In the genomic region with DNA sequence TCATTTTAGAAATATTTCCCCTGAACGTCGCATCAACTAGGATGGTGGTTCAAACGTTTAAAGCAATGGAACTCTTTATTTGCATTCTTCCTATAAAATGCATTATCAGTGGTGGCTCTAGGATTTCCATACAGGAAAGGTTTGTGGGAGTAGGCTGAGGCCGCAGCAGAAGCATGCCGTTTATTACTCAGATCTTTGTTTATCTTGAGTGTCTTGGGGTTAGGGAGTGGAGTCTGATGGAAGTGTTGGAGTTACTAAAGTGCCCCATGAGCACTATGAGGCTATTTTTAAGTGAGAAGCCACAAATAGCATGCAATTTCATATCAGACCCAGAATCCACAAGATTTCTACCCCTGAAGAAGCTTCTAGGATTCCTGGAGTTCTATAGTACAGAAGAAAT, we compare ENCODE assay signal across 11 cellular contexts. TPM values are rescaled to one million over a fixed set of nuclear protein-coding genes. Genes with fewer than 3 reads are reported as not detected.
A peak's percentile ranks its signal among the peaks of the same experiment; 100 is the strongest.
DNase-seq lines count a peak whose midpoint lies in the region; ATAC-seq, FAIRE-seq and TF ChIP-seq lines count a peak whose summit lies in the region.
"Had no signal": no experiment of that assay in that cellular context is flagged by ENCODE, and none has a peak within 500 bp of the region (broad histone marks: within the 10 kb centered on the region; RNA-seq: fewer than 3 reads in every experiment).

No MANE protein-coding gene starts in this region.

- H3K27ac ChIP-seq in endothelial cell of umbilical vein (ENCODE audit: insufficient read depth, low read depth, low read length): peak overlapping the region; percentile 40

- CTCF ChIA-PET in endothelial cell of umbilical vein (lab: Charles Lee): interaction anchor here (0.9 to 2.4 kb wide), 5 partner anchors 10 to 129 kb away, joined by 3 to 9 read pairs (median 3); a partner anchor contains a TSS
- CTCF ChIA-PET in activated CD4-positive, alpha-beta memory T cell treated with anti-CD3 and anti-CD28 coated beads for 36 hours (lab: Charles Lee): interaction anchor here (0.9 kb wide), 1 partner anchor 396 kb away, joined by 3 read pairs; no protein-coding TSS in a partner anchor

- H3K4me3 ChIP-seq in endothelial cell of umbilical vein (replicated peaks in 1 of 3; ENCODE audit: insufficient read depth in 1 of 3, low read depth in 1 of 3, low read length in 3 of 3) (no peak overlapping the region), neuron (ENCODE audit: low read length) (no peak overlapping the region)

- H3K4me1 ChIP-seq in endothelial cell of umbilical vein (ENCODE audit: control insufficient read depth, extremely low read depth, insufficient read depth, low read length) (peaks cover 29% of the 10 kb centered on the region), neuron (ENCODE audit: insufficient read depth, low read length) (peaks cover 33% of the 10 kb centered on the region)

- ATAC-seq in GM18511 (IDR thresholded peaks at IDR 0.05; ENCODE audit: unreplicated experiment): no peak

- POLR2A ChIA-PET in endothelial cell of umbilical vein (lab: Charles Lee): interaction anchor here (1.0 kb wide), 1 partner anchor 24 kb away, joined by 4 read pairs; no protein-coding TSS in a partner anchor
- POLR2A ChIA-PET in activated CD4-positive, alpha-beta memory T cell treated with anti-CD3 and anti-CD28 coated beads for 36 hours (lab: Charles Lee): no interaction called here

- no peak for TF ChIP-seq POLR2A in endothelial cell of umbilical vein (IDR thresholded peaks at IDR 0.05; ENCODE audit: low read depth, low read length)

- intact Hi-C loops in endothelial cell of umbilical vein (cut with micrococcal nuclease): no loop called here
- intact Hi-C loops in activated CD4-positive, alpha-beta memory T cell treated with anti-CD3 and anti-CD28 coated beads for 36 hours (cut with micrococcal nuclease): no loop called here

- no peaks in the 10 kb centered on the region for H3K27me3 Mint-ChIP-seq in activated CD4-positive, alpha-beta memory T cell treated with anti-CD3 and anti-CD28 coated beads for 36 hours

- H3K36me3 Mint-ChIP-seq in activated CD4-positive, alpha-beta memory T cell treated with anti-CD3 and anti-CD28 coated beads for 36 hours: peaks cover 4% of the 10 kb centered on the region

- H2AFZ ChIP-seq in endothelial cell of umbilical vein (ENCODE audit: low read depth, low read length) (no peak overlapping the region), neuron (ENCODE audit: low read depth, low read length) (peak overlapping the region; percentile 63)

- H3K36me3 ChIP-seq in endothelial cell of umbilical vein (ENCODE audit: control insufficient read depth in 2 of 2, extremely low read depth in 1 of 2, insufficient read depth in 2 of 2, low read length in 2 of 2): peaks cover 2% of the 10 kb centered on the region in 2 experiments
- no peaks in the 10 kb centered on the region for H3K36me3 ChIP-seq in neuron (ENCODE audit: insufficient read depth, low read length)

- dilution Hi-C loops in endothelial cell of umbilical vein (cut with MboI; ENCODE audit: extremely low pct_ligation_motif_present, low sequenced_read_pairs): no loop called here

- BruUV-seq in endothelial cell of umbilical vein (replicated peaks; lab: Mats Ljungman, UMichigan): no TSS peak

- peak overlapping the region; percentile 94 for H3K4me2 ChIP-seq in endothelial cell of umbilical vein (ENCODE audit: insufficient read depth, low read length)

- H3K9me1 ChIP-seq in endothelial cell of umbilical vein (replicated peaks; ENCODE audit: control insufficient read depth, extremely low read depth, insufficient read depth, low read length): no peaks in the 10 kb centered on the region

- DNase-seq in AG08396 (ENCODE audit: low spot score) (peak; percentile 35), NCI-H526 treated with DMSO at 0.1 percent for 48 hours (lab: John Stamatoyannopoulos, UW) (peak; percentile 36), endothelial cell of umbilical vein (ENCODE audit: low read depth, low spot score) (no peak), NCI-H1694 (lab: John Stamatoyannopoulos, UW) (no peak), COR-L47 (lab: John Stamatoyannopoulos, UW) (no peak)
- DNase-seq in activated CD4-positive, alpha-beta memory T cell treated with anti-CD3 and anti-CD28 coated beads for 36 hours: no peak
- DNase-seq: activated CD8-positive, alpha-beta memory T cell treated with anti-CD3 and anti-CD28 coated beads for 24 hours; DMS 273 treated with DMSO at 0.1 percent for 48 hours; NCI-H146 had no signal

- no peaks in the 10 kb centered on the region for H3K9me3 Mint-ChIP-seq in activated CD4-positive, alpha-beta memory T cell treated with anti-CD3 and anti-CD28 coated beads for 36 hours

- FAIRE-seq in endothelial cell of umbilical vein (lab: Jason Lieb, UNC): no peak

- no peaks in the 10 kb centered on the region for H3K79me2 ChIP-seq in endothelial cell of umbilical vein (ENCODE audit: control insufficient read depth, insufficient read depth, low read length)

- H3K27me3 ChIP-seq in endothelial cell of umbilical vein (ENCODE audit: control insufficient read depth in 2 of 2, insufficient read depth in 2 of 2, low read length in 2 of 2): no peaks in the 10 kb centered on the region
- no peaks in the 10 kb centered on the region for H3K27me3 ChIP-seq in neuron (ENCODE audit: insufficient read depth, low read length)

- no peak overlapping the region for H3K4me3 Mint-ChIP-seq in activated CD4-positive, alpha-beta memory T cell treated with anti-CD3 and anti-CD28 coated beads for 36 hours

- H3K27ac Mint-ChIP-seq in activated CD4-positive, alpha-beta memory T cell treated with anti-CD3 and anti-CD28 coated beads for 36 hours: no peak overlapping the region

- H3K9me3 ChIP-seq in endothelial cell of umbilical vein (replicated peaks; ENCODE audit: control insufficient read depth, insufficient read depth, low read length) (no peaks in the 10 kb centered on the region), neuron (ENCODE audit: low read length) (no peaks in the 10 kb centered on the region)

- peaks cover 7% of the 10 kb centered on the region for H3K4me1 Mint-ChIP-seq in activated CD4-positive, alpha-beta memory T cell treated with anti-CD3 and anti-CD28 coated beads for 36 hours (ENCODE audit: low read depth)

- H3K9ac ChIP-seq in endothelial cell of umbilical vein (replicated peaks; ENCODE audit: extremely low read depth, insufficient read depth, low read length): peak overlapping the region; percentile 14

- no peak for TF ChIP-seq CTCF in endothelial cell of umbilical vein (IDR thresholded peaks at IDR 0.05; ENCODE audit: extremely low read depth in 1 of 2, insufficient read depth in 1 of 2, low read depth in 1 of 2, low read length in 2 of 2)

- H4K20me1 ChIP-seq in endothelial cell of umbilical vein (replicated peaks; ENCODE audit: control insufficient read depth, extremely low read depth, insufficient read depth, low read length): no peaks in the 10 kb centered on the region

TF ChIP-seq in endothelial cell of umbilical vein, 7 proteins besides CTCF, POLR2A, EP300 and RAD21:
- TF ChIP-seq JUN (IDR thresholded peaks at IDR 0.05; ENCODE audit: borderline replicate concordance, insufficient read depth, insufficient read length, low read depth): no peak
- no peak for TF ChIP-seq EZH2 (IDR thresholded peaks at IDR 0.05; ENCODE audit: borderline replicate concordance, low read depth, low read length, severe bottlenecking)
- no peak for TF ChIP-seq MYC (IDR thresholded peaks at IDR 0.05; ENCODE audit: low read depth, low read length)
- TF ChIP-seq POLR2AphosphoS5 (IDR thresholded peaks at IDR 0.05; ENCODE audit: insufficient read depth, low read depth, low read length): no peak
- TF ChIP-seq GATA2 (IDR thresholded peaks at IDR 0.05; ENCODE audit: insufficient read depth, insufficient read length, low read depth, low read length): no peak
- TF ChIP-seq, protein P1, sequence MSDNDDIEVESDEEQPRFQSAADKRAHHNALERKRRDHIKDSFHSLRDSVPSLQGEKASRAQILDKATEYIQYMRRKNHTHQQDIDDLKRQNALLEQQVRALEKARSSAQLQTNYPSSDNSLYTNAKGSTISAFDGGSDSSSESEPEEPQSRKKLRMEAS (IDR thresholded peaks at IDR 0.05; ENCODE audit: insufficient read depth, insufficient read length): no peak
- no peak for TF ChIP-seq FOS (IDR thresholded peaks at IDR 0.05; ENCODE audit: borderline replicate concordance, insufficient read depth, low read length)

RNA-seq across cellular contexts. Expression of a gene that starts 26.2 kb away (rescaled TPM):
- 39.1 and 41.1 TPM in 2 replicates for total RNA-seq in endothelial cell of umbilical vein
- polyA plus RNA-seq in endothelial cell of umbilical vein: 17.1 and 19.4 TPM in 2 replicates
- polyA plus RNA-seq in endothelial cell of umbilical vein (2011; cell fraction: cytosol; rRNA removed): 15.4 and 16.5 TPM in 2 replicates
- polyA plus RNA-seq in endothelial cell of umbilical vein (2011; cell fraction: nucleus; rRNA removed): 90.8 and 104 TPM in 2 replicates
- polyA plus RNA-seq in endothelial cell of umbilical vein (2012): 17.6 and 26.1 TPM in 2 replicates
- polyA minus RNA-seq in endothelial cell of umbilical vein: 49.2 and 57.4 TPM in 2 replicates
- polyA minus RNA-seq in endothelial cell of umbilical vein (2011; cell fraction: cytosol; rRNA and poly(A)+ RNA removed): 8.9 TPM
- polyA minus RNA-seq in endothelial cell of umbilical vein (2011; cell fraction: nucleus; rRNA and poly(A)+ RNA removed): 112 and 162 TPM in 2 replicates
- total RNA-seq in activated CD4-positive, alpha-beta memory T cell treated with anti-CD3 and anti-CD28 coated beads for 36 hours: 10 to 100 TPM; 18.2 to 19.3 TPM

Comparison
In these comparisons a context has a peak if more than half of its experiments do, and no peak if none do; other contexts are left out.
1. DNase-seq: peak in AG08396 (single experiment) and NCI-H526 treated with DMSO at 0.1 percent for 48 hours (single experiment); none in endothelial cell of umbilical vein (single experiment), activated CD4-positive, alpha-beta memory T cell treated with anti-CD3 and anti-CD28 coated beads for 36 hours (single experiment), NCI-H1694 (single experiment) and COR-L47 (single experiment).